1 cellular context compared by ENCODE assay signal in the genomic region with DNA sequence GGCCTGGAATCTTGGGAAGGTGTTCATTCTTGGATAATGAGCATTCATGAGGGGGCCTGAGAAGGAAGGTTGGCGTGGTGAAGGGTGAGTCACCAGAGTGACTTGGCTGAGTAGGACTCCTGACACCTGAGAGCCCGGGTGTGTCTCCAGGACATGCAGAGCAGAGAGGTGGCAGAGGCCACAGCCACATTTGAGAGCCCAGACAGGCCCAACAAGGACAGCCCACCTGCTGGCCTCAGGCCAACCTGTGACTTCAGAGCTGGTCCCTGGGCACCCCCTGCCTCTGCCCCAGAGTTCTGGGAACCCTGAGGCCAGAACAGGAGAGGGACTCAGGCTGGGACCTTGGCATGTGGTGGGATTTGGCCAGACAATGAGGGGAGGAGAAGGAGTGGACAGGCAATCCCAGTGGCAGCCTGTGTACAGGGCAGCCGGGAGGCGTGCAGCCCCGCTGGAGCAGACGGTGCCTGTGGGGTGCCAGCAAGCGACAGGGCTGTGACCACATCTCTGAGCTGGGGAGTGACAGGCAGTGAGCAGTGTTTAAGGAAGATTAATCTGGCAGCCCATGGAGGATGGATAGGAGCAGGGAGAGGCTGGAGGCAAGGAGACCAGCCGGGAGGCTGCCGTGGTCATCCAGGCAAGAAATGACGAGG.
TF ChIP-seq lines count a peak whose summit lies in the region.

No MANE protein-coding gene starts in this region.

TF ChIP-seq in A549, 52 proteins besides CTCF, POLR2A, EP300 and RAD21 (continued from another document):
- TF ChIP-seq, protein P1, sequence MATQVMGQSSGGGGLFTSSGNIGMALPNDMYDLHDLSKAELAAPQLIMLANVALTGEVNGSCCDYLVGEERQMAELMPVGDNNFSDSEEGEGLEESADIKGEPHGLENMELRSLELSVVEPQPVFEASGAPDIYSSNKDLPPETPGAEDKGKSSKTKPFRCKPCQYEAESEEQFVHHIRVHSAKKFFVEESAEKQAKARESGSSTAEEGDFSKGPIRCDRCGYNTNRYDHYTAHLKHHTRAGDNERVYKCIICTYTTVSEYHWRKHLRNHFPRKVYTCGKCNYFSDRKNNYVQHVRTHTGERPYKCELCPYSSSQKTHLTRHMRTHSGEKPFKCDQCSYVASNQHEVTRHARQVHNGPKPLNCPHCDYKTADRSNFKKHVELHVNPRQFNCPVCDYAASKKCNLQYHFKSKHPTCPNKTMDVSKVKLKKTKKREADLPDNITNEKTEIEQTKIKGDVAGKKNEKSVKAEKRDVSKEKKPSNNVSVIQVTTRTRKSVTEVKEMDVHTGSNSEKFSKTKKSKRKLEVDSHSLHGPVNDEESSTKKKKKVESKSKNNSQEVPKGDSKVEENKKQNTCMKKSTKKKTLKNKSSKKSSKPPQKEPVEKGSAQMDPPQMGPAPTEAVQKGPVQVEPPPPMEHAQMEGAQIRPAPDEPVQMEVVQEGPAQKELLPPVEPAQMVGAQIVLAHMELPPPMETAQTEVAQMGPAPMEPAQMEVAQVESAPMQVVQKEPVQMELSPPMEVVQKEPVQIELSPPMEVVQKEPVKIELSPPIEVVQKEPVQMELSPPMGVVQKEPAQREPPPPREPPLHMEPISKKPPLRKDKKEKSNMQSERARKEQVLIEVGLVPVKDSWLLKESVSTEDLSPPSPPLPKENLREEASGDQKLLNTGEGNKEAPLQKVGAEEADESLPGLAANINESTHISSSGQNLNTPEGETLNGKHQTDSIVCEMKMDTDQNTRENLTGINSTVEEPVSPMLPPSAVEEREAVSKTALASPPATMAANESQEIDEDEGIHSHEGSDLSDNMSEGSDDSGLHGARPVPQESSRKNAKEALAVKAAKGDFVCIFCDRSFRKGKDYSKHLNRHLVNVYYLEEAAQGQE (IDR thresholded peaks at IDR 0.05), result no peak
- TF ChIP-seq, protein P2, sequence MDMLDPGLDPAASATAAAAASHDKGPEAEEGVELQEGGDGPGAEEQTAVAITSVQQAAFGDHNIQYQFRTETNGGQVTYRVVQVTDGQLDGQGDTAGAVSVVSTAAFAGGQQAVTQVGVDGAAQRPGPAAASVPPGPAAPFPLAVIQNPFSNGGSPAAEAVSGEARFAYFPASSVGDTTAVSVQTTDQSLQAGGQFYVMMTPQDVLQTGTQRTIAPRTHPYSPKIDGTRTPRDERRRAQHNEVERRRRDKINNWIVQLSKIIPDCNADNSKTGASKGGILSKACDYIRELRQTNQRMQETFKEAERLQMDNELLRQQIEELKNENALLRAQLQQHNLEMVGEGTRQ (IDR thresholded peaks at IDR 0.05), result no peak
- TF ChIP-seq HOXB5 (CRISPR knock-in tag; IDR thresholded peaks at IDR 0.05), result no peak
- TF ChIP-seq, protein P3, sequence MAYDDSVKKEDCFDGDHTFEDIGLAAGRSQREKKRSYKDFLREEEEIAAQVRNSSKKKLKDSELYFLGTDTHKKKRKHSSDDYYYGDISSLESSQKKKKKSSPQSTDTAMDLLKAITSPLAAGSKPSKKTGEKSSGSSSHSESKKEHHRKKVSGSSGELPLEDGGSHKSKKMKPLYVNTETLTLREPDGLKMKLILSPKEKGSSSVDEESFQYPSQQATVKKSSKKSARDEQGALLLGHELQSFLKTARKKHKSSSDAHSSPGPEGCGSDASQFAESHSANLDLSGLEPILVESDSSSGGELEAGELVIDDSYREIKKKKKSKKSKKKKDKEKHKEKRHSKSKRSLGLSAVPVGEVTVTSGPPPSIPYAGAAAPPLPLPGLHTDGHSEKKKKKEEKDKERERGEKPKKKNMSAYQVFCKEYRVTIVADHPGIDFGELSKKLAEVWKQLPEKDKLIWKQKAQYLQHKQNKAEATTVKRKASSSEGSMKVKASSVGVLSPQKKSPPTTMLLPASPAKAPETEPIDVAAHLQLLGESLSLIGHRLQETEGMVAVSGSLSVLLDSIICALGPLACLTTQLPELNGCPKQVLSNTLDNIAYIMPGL (CRISPR knock-in tag; IDR thresholded peaks at IDR 0.05; ENCODE audit: borderline replicate concordance), result no peak
